In the genomic region with DNA sequence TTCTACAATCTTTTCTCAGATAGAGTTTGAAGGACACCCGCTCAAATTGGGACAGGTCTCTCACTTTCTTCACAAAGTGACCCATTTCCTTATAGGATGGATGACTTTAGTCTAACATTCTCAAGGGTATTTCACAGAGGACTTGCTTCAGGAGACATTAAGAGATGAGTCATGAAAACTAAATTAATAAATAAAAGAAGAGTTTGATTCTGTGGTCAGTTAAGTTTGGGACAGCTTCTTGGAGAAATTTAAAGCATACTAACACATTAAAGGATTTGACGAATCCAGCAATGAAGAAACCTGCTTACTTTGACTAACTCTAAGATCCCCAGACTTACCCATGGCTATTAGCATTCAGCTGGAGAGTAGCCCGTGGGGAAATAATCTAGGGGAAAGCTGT, we compare ENCODE assay signal across 18 cellular contexts.
"Had no signal": no experiment of that assay in that cellular context is flagged by ENCODE, and none has a peak within 500 bp of the region (broad histone marks: within the 10 kb centered on the region; RNA-seq: fewer than 3 reads in every experiment).

No MANE protein-coding gene starts in this region.

- H3K27ac Mint-ChIP-seq: activated B cell treated with CpG ODN at 0.5 μM for 24 hours; activated CD4-positive, alpha-beta memory T cell treated with anti-CD3 and anti-CD28 coated beads for 36 hours; activated naive CD8-positive, alpha-beta T cell treated with anti-CD3 and anti-CD28 coated beads for 36 hours; activated T-helper 1 cell treated with anti-CD3 and anti-CD28 coated beads, Interleukin-12 subunit alpha, Interleukin-12 subunit beta, Interleukin-2, Interleukin-4 antibody, amounts not matched to agents 30 ng/mL and 10 ng/mL and 1 ng/mL, durations not matched to agents 14 hours and 24 hours and 36 hours; naive B cell; stimulated activated memory B cell treated with anti-CD40 and anti-IgM and Interleukin-4, amounts not matched to agents 10 μg/mL and 1 μg/mL and 100 μg/mL, for 72 hours; T-cell had no signal

- ATAC-seq: body of pancreas; mucosa of descending colon; stimulated activated memory B cell treated with anti-CD40 and anti-IgM and Interleukin-4, amounts not matched to agents 10 μg/mL and 1 μg/mL and 100 μg/mL, for 72 hours; T-cell had no signal

- H3K4me3 Mint-ChIP-seq: activated B cell treated with CpG ODN at 0.5 μM for 24 hours; activated CD4-positive, alpha-beta memory T cell treated with anti-CD3 and anti-CD28 coated beads for 36 hours; activated naive CD8-positive, alpha-beta T cell treated with anti-CD3 and anti-CD28 coated beads for 36 hours; activated T-helper 1 cell treated with anti-CD3 and anti-CD28 coated beads, Interleukin-12 subunit alpha, Interleukin-12 subunit beta, Interleukin-2, Interleukin-4 antibody, amounts not matched to agents 30 ng/mL and 10 ng/mL and 1 ng/mL, durations not matched to agents 14 hours and 24 hours and 36 hours; naive B cell; stimulated activated memory B cell treated with anti-CD40 and anti-IgM and Interleukin-4, amounts not matched to agents 10 μg/mL and 1 μg/mL and 100 μg/mL, for 72 hours; T-cell had no signal

- H3K27me3 ChIP-seq: body of pancreas, esophagus squamous epithelium had no signal

- DNase-seq: activated B cell treated with CpG ODN at 0.5 μM for 24 hours; activated CD4-positive, alpha-beta memory T cell treated with anti-CD3 and anti-CD28 coated beads for 36 hours; activated CD4-positive, alpha-beta T cell treated with anti-CD3 and anti-CD28 coated beads for 4 hours; activated naive CD8-positive, alpha-beta T cell treated with anti-CD3 and anti-CD28 coated beads for 36 hours; activated T-cell treated with anti-CD3 and anti-CD28 coated beads for 4 hours; amygdala; body of pancreas; dermis blood vessel endothelial cell; effector memory CD4-positive, alpha-beta T cell; esophagus squamous epithelium; hypothalamus; mucosa of descending colon; naive B cell; stimulated activated CD4-positive, alpha-beta T cell treated with anti-CD3 and anti-CD28 coated beads, Interleukin-4, amount 100 ng/mL, for 4 hours; T-cell had no signal

- H3K9me3 Mint-ChIP-seq: activated CD4-positive, alpha-beta memory T cell treated with anti-CD3 and anti-CD28 coated beads for 36 hours; activated naive CD8-positive, alpha-beta T cell treated with anti-CD3 and anti-CD28 coated beads for 36 hours; activated T-helper 1 cell treated with anti-CD3 and anti-CD28 coated beads, Interleukin-12 subunit alpha, Interleukin-12 subunit beta, Interleukin-2, Interleukin-4 antibody, amounts not matched to agents 30 ng/mL and 10 ng/mL and 1 ng/mL, durations not matched to agents 14 hours and 24 hours and 36 hours had no signal

- H3K4me1 Mint-ChIP-seq: activated B cell treated with CpG ODN at 0.5 μM for 24 hours; activated naive CD8-positive, alpha-beta T cell treated with anti-CD3 and anti-CD28 coated beads for 36 hours; naive B cell; stimulated activated memory B cell treated with anti-CD40 and anti-IgM and Interleukin-4, amounts not matched to agents 10 μg/mL and 1 μg/mL and 100 μg/mL, for 72 hours; T-cell had no signal

- H3K4me1 ChIP-seq: body of pancreas, prostate gland had no signal

- H3K36me3 ChIP-seq: esophagus squamous epithelium, prostate gland had no signal

- H3K4me3 ChIP-seq: body of pancreas, esophagus squamous epithelium, mucosa of descending colon, prostate gland had no signal

- H3K36me3 Mint-ChIP-seq: activated CD4-positive, alpha-beta memory T cell treated with anti-CD3 and anti-CD28 coated beads for 36 hours; activated naive CD8-positive, alpha-beta T cell treated with anti-CD3 and anti-CD28 coated beads for 36 hours; stimulated activated memory B cell treated with anti-CD40 and anti-IgM and Interleukin-4, amounts not matched to agents 10 μg/mL and 1 μg/mL and 100 μg/mL, for 72 hours; T-cell had no signal

- H3K9me3 ChIP-seq: body of pancreas, esophagus squamous epithelium, mucosa of descending colon, prostate gland had no signal

- H3K27ac ChIP-seq: body of pancreas, prostate gland had no signal
